In genomic region chr1:197181982-197182381, GRCh38 we compare ENCODE assay signal across 17 cellular contexts. TPM values are rescaled to one million over a fixed set of nuclear protein-coding genes. Genes with fewer than 3 reads are reported as not detected.
A peak's percentile ranks its signal among the peaks of the same experiment; 100 is the strongest.
DNase-seq lines count a peak whose midpoint lies in the region; ATAC-seq lines count a peak whose summit lies in the region.
"Had no signal": no experiment of that assay in that cellular context is flagged by ENCODE, and none has a peak within 500 bp of the region (broad histone marks: within the 10 kb centered on the region; RNA-seq: fewer than 3 reads in every experiment).

No MANE protein-coding gene starts in this region.

- H4K20me1 ChIP-seq in Karpas-422 (ENCODE audit: insufficient read depth, low read depth, low read length), result no peaks in the 10 kb centered on the region

- peak overlapping the region; percentile 28; the same call in 1 of the 2 replicates for H3K4me3 ChIP-seq in Karpas-422 (ENCODE audit: low read length)
- H3K4me3 ChIP-seq: left ventricle myocardium inferior had no signal

- H3K4me1 ChIP-seq in Karpas-422 (ENCODE audit: low read length), result peaks cover 28% of the 10 kb centered on the region

- H3K27ac ChIP-seq in Karpas-422 (ENCODE audit: low read length), result peak overlapping the region; percentile 60
- H3K27ac ChIP-seq: left ventricle myocardium inferior had no signal

- H3K9ac ChIP-seq in Karpas-422 (ENCODE audit: low read length), result peak overlapping the region; percentile 8; the same call in 1 of the 2 replicates

- no peaks in the 10 kb centered on the region for H3K27me3 ChIP-seq in Karpas-422 (ENCODE audit: low read length)

- H3K4me2 ChIP-seq in Karpas-422 (ENCODE audit: low read depth, low read length, poor library complexity, severe bottlenecking), result peak overlapping the region; percentile 68

- peaks cover 46% of the 10 kb centered on the region for H3K36me3 ChIP-seq in Karpas-422 (ENCODE audit: insufficient read depth, low read length)

- H2AFZ ChIP-seq in Karpas-422 (ENCODE audit: low read length), result no peak overlapping the region

- ATAC-seq in GM18858 (IDR thresholded peaks at IDR 0.05; ENCODE audit: unreplicated experiment) (peak; percentile 56), GM21515 (IDR thresholded peaks at IDR 0.05; ENCODE audit: unreplicated experiment) (peak; percentile 59), HG03025 (IDR thresholded peaks at IDR 0.05; ENCODE audit: low FRiP score, unreplicated experiment) (peak; percentile 71)

- no peaks in the 10 kb centered on the region for H3K9me3 ChIP-seq in Karpas-422 (ENCODE audit: low read length)

- H3K79me2 ChIP-seq in Karpas-422 (ENCODE audit: low read length), result peaks cover 50% of the 10 kb centered on the region

- H3K9me2 ChIP-seq in Karpas-422 (replicated peaks; ENCODE audit: insufficient read depth, low read length), result no peaks in the 10 kb centered on the region

- DNase-seq in Karpas-422 (peak; percentile 64), COR-L47 (lab: John Stamatoyannopoulos, UW) (no peak), NCI-H524 (lab: John Stamatoyannopoulos, UW) (no peak), T1000 (lab: John Stamatoyannopoulos, UW) (no peak)
- no peak for DNase-seq in stimulated activated CD4-positive, alpha-beta T cell treated with anti-CD3 and anti-CD28 coated beads, Interleukin-4, amount 100 ng/mL, for 24 hours
- DNase-seq: activated CD4-positive, alpha-beta T cell treated with anti-CD3 and anti-CD28 coated beads for 48 hours; activated gamma-delta T cell treated with Interleukin-2 at 50 U/mL for 16 hours; AML-193; endodermal cell; glutamatergic neuron; left ventricle myocardium inferior; occipital lobe; stimulated activated CD8-positive, alpha-beta memory T cell treated with anti-CD3 and anti-CD28 coated beads, Interleukin-4, amount 100 ng/mL, for 48 hours; SW 1271 had no signal

RNA-seq across cellular contexts. Expression of gene ZBTB41, which starts 19.1 kb away (rescaled TPM):
- total RNA-seq in Karpas-422 (2014; rRNA removed; shearing (Covaris generic); ENCODE audit: low replicate concordance), result 9.3 and 18.4 TPM in 2 replicates

RNA-seq across cellular contexts. Expression of gene ASPM, which starts 35.5 kb away (rescaled TPM):
- 32.5 and 53.4 TPM in 2 replicates for total RNA-seq in Karpas-422 (2014; rRNA removed; shearing (Covaris generic); ENCODE audit: low replicate concordance)
